ENCODE assay signal across 9 cellular contexts in genomic region chr14:103714063-103714724, GRCh38. TPM values are rescaled to one million over a fixed set of nuclear protein-coding genes. Genes with fewer than 3 reads are reported as not detected.
DNase-seq lines count a peak whose midpoint lies in the region; ATAC-seq and TF ChIP-seq lines count a peak whose summit lies in the region.
"Had no signal": no experiment of that assay in that cellular context is flagged by ENCODE, and none has a peak within 500 bp of the region (broad histone marks: within the 10 kb centered on the region; RNA-seq: fewer than 3 reads in every experiment).

No MANE protein-coding gene starts in this region.

- H3K4me1 ChIP-seq in hepatocyte (ENCODE audit: insufficient read depth), result peaks cover 16% of the 10 kb centered on the region
- peaks cover 48 to 90% (median 86%) of the 10 kb centered on the region in 4 donors for H3K4me1 ChIP-seq in stomach

- TF ChIP-seq CTCF in WERI-Rb-1 (IDR thresholded peaks at IDR 0.05; ENCODE audit: low read depth, low read length), result no peak
- no peak for TF ChIP-seq CTCF in hepatocyte (IDR thresholded peaks at IDR 0.05; ENCODE audit: poor library complexity)
- no peak for TF ChIP-seq CTCF in stomach (IDR thresholded peaks at IDR 0.05)

- H3K9me3 Mint-ChIP-seq in activated T-cell treated with anti-CD3 and anti-CD28 coated beads, Interleukin-2, amount 50 U/mL, for 4 hours, result no peaks in the 10 kb centered on the region

- DNase-seq in activated T-cell treated with anti-CD3 and anti-CD28 coated beads, Interleukin-2, amount 50 U/mL, for 4 hours, result no peak
- no peak for DNase-seq in activated T-cell treated with anti-CD3 and anti-CD28 coated beads, Interleukin-2, amount 50 U/mL, for 48 hours
- DNase-seq in WERI-Rb-1, result no peak
- no peak for DNase-seq in hepatocyte (ENCODE audit: low spot score)
- no peak for DNase-seq in stomach
- no peak for DNase-seq in NCI-H2171 (lab: John Stamatoyannopoulos, UW)
- no peak for DNase-seq in NCI-H1092 (lab: John Stamatoyannopoulos, UW)
- DNase-seq in HT-29 (ENCODE audit: low spot score), result no peak
- DNase-seq: NCI-H1105 treated with DMSO at 0.1 percent for 48 hours had no signal

- peak overlapping the region; percentile 92 for H3K27ac ChIP-seq in WERI-Rb-1
- no peak overlapping the region for H3K27ac ChIP-seq in hepatocyte
- H3K27ac ChIP-seq in stomach, result peak overlapping the region in 1 of 5 donors; percentile 93

- H3K36me3 ChIP-seq in WERI-Rb-1, result peaks cover 49% of the 10 kb centered on the region
- H3K36me3 ChIP-seq in hepatocyte (replicated peaks; ENCODE audit: insufficient read depth, low read depth), result no peaks in the 10 kb centered on the region
- H3K36me3 ChIP-seq in stomach, result peaks cover 0 to 6% (median 2%) of the 10 kb centered on the region in 4 donors

- 77% methylated on average over 16 of the region's 16 CpGs for WGBS in hepatocyte (ENCODE audit: low lambda C conversion rate, missing lambda C conversion rate)
- WGBS in stomach, 5 donors, result 71 to 76% (median 74%) methylated on average over 16 of the region's 16 CpGs

- H3K9me2 ChIP-seq in hepatocyte (replicated peaks; ENCODE audit: insufficient read depth), result no peaks in the 10 kb centered on the region

- no peak overlapping the region for H2AFZ ChIP-seq in hepatocyte

- intact Hi-C loops in stomach (cut with DNase I; ENCODE audit: low total_unique reads), result no loop called here

- H4K20me1 ChIP-seq in hepatocyte (ENCODE audit: insufficient read depth, poor library complexity, severe bottlenecking), result peaks cover 27% of the 10 kb centered on the region

- peak overlapping the region; percentile 44 for H3K4me3 ChIP-seq in WERI-Rb-1 (ENCODE audit: low read depth, low read length)
- peak overlapping the region; percentile 19 for H3K4me3 ChIP-seq in hepatocyte
- H3K4me3 ChIP-seq in stomach, result peak overlapping the region; percentile 75 to 95 (median 88)

- peaks cover 38% of the 10 kb centered on the region for H3K4me1 Mint-ChIP-seq in activated T-cell treated with anti-CD3 and anti-CD28 coated beads, Interleukin-2, amount 50 U/mL, for 4 hours (ENCODE audit: low read depth)

- H3K4me2 ChIP-seq in hepatocyte, result peak overlapping the region; percentile 75

- H3K4me3 Mint-ChIP-seq in activated T-cell treated with anti-CD3 and anti-CD28 coated beads, Interleukin-2, amount 50 U/mL, for 4 hours, result peak overlapping the region; percentile 84

- no peaks in the 10 kb centered on the region for H3K27me3 Mint-ChIP-seq in activated T-cell treated with anti-CD3 and anti-CD28 coated beads, Interleukin-2, amount 50 U/mL, for 4 hours (ENCODE audit: low read depth)

- H3K79me2 ChIP-seq in hepatocyte, result peaks cover 41% of the 10 kb centered on the region

- H3K27me3 ChIP-seq in WERI-Rb-1 (ENCODE audit: insufficient read depth, low read depth, severe bottlenecking), result no peaks in the 10 kb centered on the region
- no peaks in the 10 kb centered on the region for H3K27me3 ChIP-seq in hepatocyte
- no peaks in the 10 kb centered on the region for H3K27me3 ChIP-seq in stomach

- H3K9me3 ChIP-seq in WERI-Rb-1 (ENCODE audit: severe bottlenecking) (no peaks in the 10 kb centered on the region), hepatocyte (ENCODE audit: low read depth) (no peaks in the 10 kb centered on the region), stomach (no peaks in the 10 kb centered on the region)

- TF ChIP-seq EP300 in stomach (IDR thresholded peaks at IDR 0.05), result no peak

- no peaks in the 10 kb centered on the region for H3K36me3 Mint-ChIP-seq in activated T-cell treated with anti-CD3 and anti-CD28 coated beads, Interleukin-2, amount 50 U/mL, for 4 hours (ENCODE audit: insufficient read depth)

- no peak for ATAC-seq in activated T-cell treated with anti-CD3 and anti-CD28 coated beads, Interleukin-2, amount 50 U/mL, for 4 hours

- no peak for TF ChIP-seq POLR2A in stomach (IDR thresholded peaks at IDR 0.05)

RNA-seq across cellular contexts. Expression of gene XRCC3, which starts 1.1 kb away (rescaled TPM):
- total RNA-seq in activated T-cell treated with anti-CD3 and anti-CD28 coated beads, Interleukin-2, amount 50 U/mL, for 4 hours, result 10 to 100 TPM; 60.6 to 74.0 (median 69.5) TPM
- total RNA-seq in hepatocyte (7.1 and 9.1 TPM in 2 replicates), stomach (10 to 100 TPM in 2 of 5 donors, 1 to 10 TPM in 3; 2.6 to 70.1 (median 7.0) TPM)
- polyA plus RNA-seq in hepatocyte (7.7 and 8.2 TPM in 2 replicates), stomach (1 to 10 TPM; 3.5 to 6.2 (median 3.8) TPM)
- total RNA-seq in HT-29 (2014; rRNA removed; shearing (Covaris generic)), result 84.5 and 86.3 TPM in 2 replicates

RNA-seq across cellular contexts. Expression of gene ZFYVE21, which starts 1.4 kb away (rescaled TPM):
- 10 to 100 TPM; 13.6 to 19.1 (median 13.7) TPM for total RNA-seq in activated T-cell treated with anti-CD3 and anti-CD28 coated beads, Interleukin-2, amount 50 U/mL, for 4 hours
- total RNA-seq in hepatocyte (39.4 and 59.2 TPM in 2 replicates), stomach (100 to 1,000 TPM in 2 of 5 donors, 10 to 100 TPM in 3; 28.0 to 150 (median 64.8) TPM)
- polyA plus RNA-seq in hepatocyte (51.3 and 55.2 TPM in 2 replicates), stomach (10 to 100 TPM; 51.9 to 95.5 (median 81.0) TPM)
- total RNA-seq in HT-29 (2014; rRNA removed; shearing (Covaris generic)), result 37.6 and 40.0 TPM in 2 replicates

Comparison
In these comparisons a context has a peak if more than half of its experiments do, and no peak if none do; other contexts are left out.
1. H3K4me3 ChIP-seq: peak in every context shown above with its lines; median percentile 88 in stomach; 44 in WERI-Rb-1; 19 in hepatocyte.